In the genomic region with DNA sequence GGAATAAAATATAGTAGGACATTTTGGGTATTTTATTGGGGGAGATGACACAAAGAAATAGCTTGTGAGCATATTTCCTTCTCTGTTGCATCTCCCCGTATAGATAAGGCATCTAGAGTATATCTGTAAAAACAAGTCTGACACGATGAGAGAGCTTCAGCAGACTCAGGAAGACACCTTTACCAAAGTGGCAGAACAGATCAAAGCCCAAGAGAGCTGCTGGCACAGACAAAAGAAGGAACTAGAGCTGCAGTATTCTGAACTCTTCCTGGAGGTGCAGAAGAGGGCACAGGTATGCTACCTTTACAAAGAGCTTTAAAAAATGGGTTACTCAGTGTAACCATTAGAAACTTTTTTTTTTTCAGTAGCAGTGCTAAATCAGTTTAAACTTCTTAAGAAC, we compare ENCODE assay signal across 9 cellular contexts.
"Had no signal": no experiment of that assay in that cellular context is flagged by ENCODE, and none has a peak within 500 bp of the region (broad histone marks: within the 10 kb centered on the region; RNA-seq: fewer than 3 reads in every experiment).

No MANE protein-coding gene starts in this region.

- H3K4me3 Mint-ChIP-seq: HFFc6, IgD-negative memory B cell had no signal

- H3K36me3 ChIP-seq: HAP-1 had no signal

- FAIRE-seq: HTR-8/SVneo, K562 had no signal

- H3K27ac Mint-ChIP-seq: HFFc6, IgD-negative memory B cell had no signal

- H3K27me3 Mint-ChIP-seq: IgD-negative memory B cell had no signal

- H3K27ac ChIP-seq: GM23248 had no signal

- DNase-seq: GM23248, GOT3, H7, HFFc6 had no signal

- H3K4me3 ChIP-seq: GM23248, HAP-1, K562 had no signal

- H3K4me1 ChIP-seq: HAP-1 had no signal

- H3K4me1 Mint-ChIP-seq: IgD-negative memory B cell had no signal

- H3K9me3 ChIP-seq: HAP-1 had no signal

- H3K9me3 Mint-ChIP-seq: HFFc6, IgD-negative memory B cell had no signal

- ATAC-seq: HCT116, K562 had no signal
